10 cellular contexts compared by ENCODE assay signal in the genomic region with DNA sequence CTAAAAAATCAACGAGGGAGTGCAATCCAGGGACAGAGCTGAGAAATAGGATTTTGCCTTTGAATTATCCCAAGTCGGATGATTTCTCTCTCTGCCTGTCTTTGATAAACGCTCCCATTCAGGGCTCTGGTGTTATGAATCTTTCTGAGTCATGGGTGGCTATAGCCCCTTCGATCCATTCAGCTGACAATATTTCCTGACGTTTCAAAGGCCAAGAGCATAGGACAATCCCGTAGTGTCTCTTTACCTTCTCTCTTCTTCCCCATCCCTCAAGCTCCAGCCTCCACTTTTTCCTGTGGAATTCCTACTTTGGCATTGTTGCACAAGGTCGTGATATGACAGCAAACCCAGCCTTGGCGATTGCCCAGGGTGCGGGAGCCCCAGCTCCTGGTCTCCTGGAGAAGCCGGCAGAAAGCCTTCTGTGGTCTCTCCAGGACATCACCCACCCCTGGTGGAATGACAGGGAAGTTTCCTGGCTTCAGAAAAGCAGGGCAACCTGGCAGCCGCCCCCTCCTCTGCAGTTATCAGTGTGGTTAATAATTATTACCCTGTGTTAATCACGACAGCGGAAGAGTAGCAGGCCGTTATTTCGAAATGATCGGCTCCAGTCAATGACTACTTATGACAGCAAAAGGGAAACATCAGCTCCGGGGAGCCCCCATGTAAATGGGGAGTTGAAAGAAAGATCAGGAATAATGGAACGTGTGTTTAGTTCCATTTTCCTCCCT. TPM values are rescaled to one million over a fixed set of nuclear protein-coding genes. Genes with fewer than 3 reads are reported as not detected.
DNase-seq lines count a peak whose midpoint lies in the region; ATAC-seq, FAIRE-seq and TF ChIP-seq lines count a peak whose summit lies in the region.
"Had no signal": no experiment of that assay in that cellular context is flagged by ENCODE, and none has a peak within 500 bp of the region (broad histone marks: within the 10 kb centered on the region; RNA-seq: fewer than 3 reads in every experiment).

No MANE protein-coding gene starts in this region.

- peaks cover 23% of the 10 kb centered on the region for H3K4me1 Mint-ChIP-seq in GM23338
- H3K4me1 Mint-ChIP-seq in MCF 10A (ENCODE audit: insufficient read depth, unreplicated experiment), result peaks cover 11% of the 10 kb centered on the region

- 67% methylated on average over 18 of the region's 18 CpGs for WGBS in SK-N-SH (ENCODE audit: low lambda C conversion rate)
- 12 to 47% (median 24%) methylated on average over 18 of the region's 18 CpGs for WGBS in small intestine, 3 donors

- no peak for TF ChIP-seq EP300 in SK-N-SH (IDR thresholded peaks at IDR 0.05; ENCODE audit: borderline replicate concordance in 1 of 2, low read depth in 1 of 2, low read length in 1 of 2)

- H3F3A ChIP-seq in GM23338 (replicated peaks; ENCODE audit: low read depth) (no peaks in the 10 kb centered on the region), SK-N-SH (replicated peaks; ENCODE audit: insufficient read depth) (no peaks in the 10 kb centered on the region)

- POLR2A ChIA-PET in SK-N-SH (lab: Yijun Ruan, JAX) (no interaction called here), MCF 10A (lab: Yijun Ruan, JAX) (interaction anchor here (0.6 kb wide), 3 partner anchors 73 to 1473 kb away, joined by 3 read pairs; no protein-coding TSS in a partner anchor)

- H2AFZ ChIP-seq in GM23338, result no peak overlapping the region
- H2AFZ ChIP-seq in SK-N-SH (ENCODE audit: low read depth), result no peak overlapping the region

- H3K4me1 ChIP-seq in GM23338 (ENCODE audit: insufficient read depth), result peaks cover 13% of the 10 kb centered on the region
- H3K4me1 ChIP-seq in SK-N-SH (ENCODE audit: control insufficient read depth in 1 of 2, insufficient read depth in 2 of 2, low read depth in 1 of 2, low read length in 1 of 2), result peaks cover 0 to 19% of the 10 kb centered on the region in 2 experiments; a peak in 2 of 4 replicates
- peaks cover 0 to 4% of the 10 kb centered on the region in 2 donors for H3K4me1 ChIP-seq in small intestine (ENCODE audit: control insufficient read depth in 2 of 2, insufficient read depth in 1 of 2, low read depth in 1 of 2, low read length in 1 of 2)

- TF ChIP-seq CTCF in GM23338 (conservative IDR thresholded peaks at IDR 0.05; ENCODE audit: low read depth in 2 of 2) (0 out of 4 replicates have a peak, but pooled peaks of 1 of the 2 experiments have one; percentile 13), SK-N-SH (IDR thresholded peaks at IDR 0.05) (peak; percentile 53), MCF 10A (IDR thresholded peaks at IDR 0.05; ENCODE audit: unreplicated experiment) (no peak)

- H3K79me2 ChIP-seq in GM23338 (replicated peaks; ENCODE audit: insufficient read depth), result no peaks in the 10 kb centered on the region
- no peaks in the 10 kb centered on the region for H3K79me2 ChIP-seq in SK-N-SH (ENCODE audit: insufficient read depth)

- H3K4me3 Mint-ChIP-seq in GM23338 (no peak overlapping the region), MCF 10A (ENCODE audit: unreplicated experiment) (no peak overlapping the region)

- H3K36me3 Mint-ChIP-seq in GM23338 (ENCODE audit: low read depth) (no peaks in the 10 kb centered on the region), MCF 10A (ENCODE audit: insufficient read depth, unreplicated experiment) (no peaks in the 10 kb centered on the region)

- no peaks in the 10 kb centered on the region for H3K9me3 ChIP-seq in SK-N-SH
- H3K9me3 ChIP-seq in small intestine (ENCODE audit: control insufficient read depth, low read depth), result no peaks in the 10 kb centered on the region

- TF ChIP-seq RAD21 in SK-N-SH (IDR thresholded peaks at IDR 0.05; ENCODE audit: low read length), result peak; percentile 49

- DNase-seq in GM23338 (ENCODE audit: low spot score), result peak; percentile 36
- DNase-seq in SK-N-SH, result peak; percentile 67
- DNase-seq in left ventricle myocardium superior, result peak; percentile 57
- peak; percentile 60 for DNase-seq in small intestine
- no peak for DNase-seq in AG20443 (ENCODE audit: low spot score)
- no peak for DNase-seq in MCF 10A (ENCODE audit: unreplicated experiment)
- no peak for DNase-seq in activated naive CD4-positive, alpha-beta T cell (lab: John Stamatoyannopoulos, UW)
- DNase-seq: activated naive CD4-positive, alpha-beta T cell treated with anti-CD3 and anti-CD28 coated beads, Interleukin-2, amount 50 U/mL, for 16 hours had no signal

- CTCF ChIA-PET in SK-N-SH (lab: Yijun Ruan, JAX), result interaction anchor here (0.7 to 2.4 kb wide), 18 partner anchors 8 to 955 kb away, joined by 3 to 14 read pairs (median 4); partner anchors contain the start of gene PLXNA2
- CTCF ChIA-PET in MCF 10A (lab: Yijun Ruan, JAX), result interaction anchor here (0.8 to 1.2 kb wide), 5 partner anchors 13 to 954 kb away, joined by 3 to 6 read pairs (median 4); no protein-coding TSS in a partner anchor

- no peaks in the 10 kb centered on the region for H3K27me3 ChIP-seq in GM23338 (ENCODE audit: insufficient read depth)
- H3K27me3 ChIP-seq in SK-N-SH (ENCODE audit: insufficient read depth), result no peaks in the 10 kb centered on the region
- no peaks in the 10 kb centered on the region for H3K27me3 ChIP-seq in small intestine (ENCODE audit: control insufficient read depth in 2 of 2, insufficient read depth in 2 of 2, low read length in 2 of 2)

- FAIRE-seq in small intestine (lab: Jason Lieb, UNC), result no peak
- FAIRE-seq: frontal cortex had no signal

- H3K9me3 Mint-ChIP-seq in GM23338, result no peaks in the 10 kb centered on the region
- H3K9me3 Mint-ChIP-seq in MCF 10A (ENCODE audit: unreplicated experiment), result no peaks in the 10 kb centered on the region

- H3K4me3 ChIP-seq in GM23338, result no peak overlapping the region
- H3K4me3 ChIP-seq in SK-N-SH (ENCODE audit: low read depth in 2 of 2, low read length in 1 of 2), result no peak overlapping the region
- no peak overlapping the region for H3K4me3 ChIP-seq in small intestine (ENCODE audit: low read depth in 1 of 2, low read length in 2 of 2)

- H3K27me3 Mint-ChIP-seq in GM23338 (ENCODE audit: insufficient read depth, low read depth, poor library complexity), result peaks cover 17% of the 10 kb centered on the region
- H3K27me3 Mint-ChIP-seq in MCF 10A (ENCODE audit: insufficient read depth, unreplicated experiment), result peaks cover 25% of the 10 kb centered on the region

- H3K27ac Mint-ChIP-seq in GM23338 (no peak overlapping the region), MCF 10A (ENCODE audit: low read depth, unreplicated experiment) (no peak overlapping the region)

- H3K4me2 ChIP-seq in GM23338, result no peak overlapping the region
- H3K4me2 ChIP-seq in SK-N-SH, result no peak overlapping the region

- no TSS peak for BruUV-seq in MCF 10A (replicated peaks; lab: Mats Ljungman, UMichigan)

- H3K9me2 ChIP-seq in GM23338 (ENCODE audit: insufficient read depth) (no peaks in the 10 kb centered on the region), SK-N-SH (no peaks in the 10 kb centered on the region)

- H4K20me1 ChIP-seq in GM23338 (replicated peaks; ENCODE audit: insufficient read depth), result no peaks in the 10 kb centered on the region
- H4K20me1 ChIP-seq in SK-N-SH (ENCODE audit: insufficient read depth), result no peaks in the 10 kb centered on the region

- H3K36me3 ChIP-seq in GM23338 (ENCODE audit: insufficient read depth) (no peaks in the 10 kb centered on the region), SK-N-SH (replicated peaks in 1 of 2; ENCODE audit: control insufficient read depth in 1 of 2, insufficient read depth in 2 of 2, low read length in 1 of 2) (no peaks in the 10 kb centered on the region), small intestine (ENCODE audit: control insufficient read depth in 2 of 2, insufficient read depth in 2 of 2, low read length in 2 of 2) (no peaks in the 10 kb centered on the region)

- no peak overlapping the region for H3K9ac ChIP-seq in SK-N-SH

- no peak overlapping the region for H3K27ac ChIP-seq in GM23338 (ENCODE audit: low read depth)
- no peak overlapping the region for H3K27ac ChIP-seq in SK-N-SH (ENCODE audit: low read depth in 2 of 2, low read length in 1 of 2)
- H3K27ac ChIP-seq in small intestine (ENCODE audit: low read depth in 1 of 2, low read length in 1 of 2), result no peak overlapping the region

- intact Hi-C loops in left ventricle myocardium superior (cut with micrococcal nuclease), result no loop called here
- intact Hi-C loops in MCF 10A (cut with micrococcal nuclease), result no loop called here

- ATAC-seq in GM23338 (peak; percentile 75), left ventricle myocardium superior (peak; percentile 52), HG03095 (IDR thresholded peaks at IDR 0.05; ENCODE audit: unreplicated experiment) (no peak)

TF ChIP-seq in GM23338, 12 proteins besides CTCF, POLR2A, EP300 and RAD21 (continues in another document):
- TF ChIP-seq NANOG (IDR thresholded peaks at IDR 0.05; ENCODE audit: borderline replicate concordance), result no peak

TF ChIP-seq in SK-N-SH, 30 proteins besides CTCF, POLR2A, EP300 and RAD21:
- TF ChIP-seq TCF12 (IDR thresholded peaks at IDR 0.05) (no peak), CHD2 (IDR thresholded peaks at IDR 0.05; ENCODE audit: low read length, partially characterized antibody) (no peak), NFIC (IDR thresholded peaks at IDR 0.05; ENCODE audit: borderline replicate concordance) (no peak), POLR2AphosphoS5 (IDR thresholded peaks at IDR 0.05; ENCODE audit: low read depth, low read length) (no peak), SMC3 (IDR thresholded peaks at IDR 0.05; ENCODE audit: low read depth, low read length) (peak; percentile 39; the same call in 1 of the 2 replicates), NRF1 (IDR thresholded peaks at IDR 0.05; ENCODE audit: low read depth, low read length) (no peak), MXI1 (IDR thresholded peaks at IDR 0.05; ENCODE audit: low read depth, low read length) (no peak)
- TF ChIP-seq, protein P1, sequence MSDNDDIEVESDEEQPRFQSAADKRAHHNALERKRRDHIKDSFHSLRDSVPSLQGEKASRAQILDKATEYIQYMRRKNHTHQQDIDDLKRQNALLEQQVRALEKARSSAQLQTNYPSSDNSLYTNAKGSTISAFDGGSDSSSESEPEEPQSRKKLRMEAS (IDR thresholded peaks at IDR 0.05; ENCODE audit: low read depth), result no peak

RNA-seq across cellular contexts. Expression of gene PLXNA2, which starts 8.1 kb away (rescaled TPM):
- total RNA-seq in GM23338 (2014; rRNA removed; shearing (Covaris generic)), result 1.8 and 3.2 TPM in 2 replicates
- 0.40 and 0.45 TPM in 2 replicates for polyA plus RNA-seq in GM23338 (2016; fragmentation: Nextera tagmentation; extraction: Ambion mirVana)
- polyA plus RNA-seq in SK-N-SH (2012; rRNA removed), result 7.3 and 8.5 TPM in 2 replicates
- 3.9 and 6.2 TPM in 2 replicates for polyA plus RNA-seq in SK-N-SH (2012; cell fraction: cytosol; rRNA removed)
- 31.0 and 36.0 TPM in 2 replicates for polyA plus RNA-seq in SK-N-SH (2012; cell fraction: nucleus; rRNA removed)
- total RNA-seq in left ventricle myocardium superior, result 12.1 TPM
- 10 to 100 TPM; 10.7 to 17.8 (median 12.5) TPM for polyA plus RNA-seq in small intestine
- 59.2 and 69.7 TPM in 2 replicates for total RNA-seq in MCF 10A (2022)

Comparison
In these comparisons a context has a peak if more than half of its experiments do, and no peak if none do; other contexts are left out.
1. DNase-seq: peak in GM23338 (single experiment), SK-N-SH (single experiment), left ventricle myocardium superior (single experiment) and small intestine (single experiment); none in AG20443 (single experiment), MCF 10A (single experiment) and activated naive CD4-positive, alpha-beta T cell (0 of 4).